In genomic region chr16:719815-720506, GRCh38 we compare ENCODE assay signal across 1 cellular context.
TF ChIP-seq lines count a peak whose summit lies in the region.

No MANE protein-coding gene starts in this region.

TF ChIP-seq in HepG2, 621 proteins besides CTCF, POLR2A, EP300 and RAD21 (continued from another document):
- TF ChIP-seq, protein P1, sequence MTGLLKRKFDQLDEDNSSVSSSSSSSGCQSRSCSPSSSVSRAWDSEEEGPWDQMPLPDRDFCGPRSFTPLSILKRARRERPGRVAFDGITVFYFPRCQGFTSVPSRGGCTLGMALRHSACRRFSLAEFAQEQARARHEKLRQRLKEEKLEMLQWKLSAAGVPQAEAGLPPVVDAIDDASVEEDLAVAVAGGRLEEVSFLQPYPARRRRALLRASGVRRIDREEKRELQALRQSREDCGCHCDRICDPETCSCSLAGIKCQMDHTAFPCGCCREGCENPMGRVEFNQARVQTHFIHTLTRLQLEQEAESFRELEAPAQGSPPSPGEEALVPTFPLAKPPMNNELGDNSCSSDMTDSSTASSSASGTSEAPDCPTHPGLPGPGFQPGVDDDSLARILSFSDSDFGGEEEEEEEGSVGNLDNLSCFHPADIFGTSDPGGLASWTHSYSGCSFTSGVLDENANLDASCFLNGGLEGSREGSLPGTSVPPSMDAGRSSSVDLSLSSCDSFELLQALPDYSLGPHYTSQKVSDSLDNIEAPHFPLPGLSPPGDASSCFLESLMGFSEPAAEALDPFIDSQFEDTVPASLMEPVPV (CRISPR knock-in tag; IDR thresholded peaks at IDR 0.05): peak; percentile 59; the same call in 1 of the 2 replicates
- TF ChIP-seq STAG1 (CRISPR knock-in tag; IDR thresholded peaks at IDR 0.05): 0 out of 2 replicates have a peak, but pooled peaks have one; percentile 17
